In the genomic region with DNA sequence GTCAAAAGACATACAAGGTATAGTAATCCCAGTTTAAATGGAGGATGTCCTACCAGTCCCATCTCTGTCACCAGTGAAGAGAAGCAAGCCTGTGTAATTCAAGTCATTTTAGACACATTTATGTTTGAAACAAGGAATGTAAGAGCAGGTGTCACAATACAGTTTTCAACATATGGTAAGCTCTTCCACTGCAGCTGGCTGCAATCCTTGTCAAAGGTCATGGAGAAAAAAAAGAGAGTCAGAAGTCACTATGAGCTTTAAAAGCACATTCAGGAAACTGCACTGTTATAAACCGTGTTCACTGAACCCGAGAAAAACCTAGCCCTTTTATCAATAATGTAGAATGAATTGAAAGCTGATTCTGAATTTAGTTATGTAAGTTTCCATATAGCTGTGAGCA, we compare ENCODE assay signal across 23 cellular contexts.
"Had no signal": no experiment of that assay in that cellular context is flagged by ENCODE, and none has a peak within 500 bp of the region (broad histone marks: within the 10 kb centered on the region; RNA-seq: fewer than 3 reads in every experiment).

No MANE protein-coding gene starts in this region.

- H3K27me3 Mint-ChIP-seq: activated B cell treated with CpG ODN at 0.5 μM for 24 hours; activated CD4-positive, alpha-beta memory T cell treated with anti-CD3 and anti-CD28 coated beads, Interleukin-2, amount 10 ng/mL, durations not matched to agents 7 days and 5 days; activated CD8-positive, alpha-beta memory T cell treated with anti-CD3 and anti-CD28 coated beads, Interleukin-2, amount 10 ng/mL, durations not matched to agents 7 days and 5 days; activated naive CD8-positive, alpha-beta T cell treated with anti-CD3 and anti-CD28 coated beads for 36 hours; activated T-helper 17 cell treated with anti-CD3 and anti-CD28 coated beads, Interleukin-2, amount 50 U/mL, for 72 hours had no signal

- H3K4me1 ChIP-seq: heart left ventricle, parathyroid adenoma, sigmoid colon had no signal

- H3K27ac Mint-ChIP-seq: activated B cell treated with CpG ODN at 0.5 μM for 24 hours; activated CD4-positive, alpha-beta memory T cell treated with anti-CD3 and anti-CD28 coated beads, Interleukin-2, amount 10 ng/mL, durations not matched to agents 7 days and 5 days; activated CD8-positive, alpha-beta memory T cell treated with anti-CD3 and anti-CD28 coated beads, Interleukin-2, amount 10 ng/mL, durations not matched to agents 7 days and 5 days; activated naive CD8-positive, alpha-beta T cell treated with anti-CD3 and anti-CD28 coated beads for 36 hours; activated T-helper 17 cell treated with anti-CD3 and anti-CD28 coated beads, Interleukin-2, amount 50 U/mL, for 72 hours; natural killer cell; T-helper 2 cell treated with Interferon-gamma antibody and Interleukin-4, amounts not matched to agents 5 μg/mL and 100 μg/mL, for 36 hours had no signal

- DNase-seq: activated B cell treated with CpG ODN at 0.5 μM for 24 hours; activated CD4-positive, alpha-beta memory T cell treated with anti-CD3 and anti-CD28 coated beads, Interleukin-2, amount 10 ng/mL, durations not matched to agents 7 days and 5 days; activated CD4-positive, alpha-beta T cell treated with anti-CD3 and anti-CD28 coated beads for 4 hours; activated CD8-positive, alpha-beta memory T cell treated with anti-CD3 and anti-CD28 coated beads, Interleukin-2, amount 10 ng/mL, durations not matched to agents 7 days and 5 days; activated naive CD4-positive, alpha-beta T cell; activated naive CD8-positive, alpha-beta T cell treated with anti-CD3 and anti-CD28 coated beads for 36 hours; activated T-cell treated with anti-CD3 and anti-CD28 coated beads, Interleukin-2, amount 50 U/mL, for 1 hour; amygdala; body of pancreas; dorsolateral prefrontal cortex; heart left ventricle; left ventricle myocardium superior; mesendoderm; natural killer cell; sigmoid colon; stimulated activated CD8-positive, alpha-beta memory T cell treated with anti-CD3 and anti-CD28 coated beads, Interleukin-4, amount 100 ng/mL, for 48 hours; stimulated activated naive CD4-positive, alpha-beta T cell had no signal

- H3K9me3 Mint-ChIP-seq: activated T-helper 17 cell treated with anti-CD3 and anti-CD28 coated beads, Interleukin-2, amount 50 U/mL, for 72 hours had no signal

- H3K27ac ChIP-seq: body of pancreas, dorsolateral prefrontal cortex, heart left ventricle, neutrophil, parathyroid adenoma, sigmoid colon had no signal

- FAIRE-seq: frontal cortex, TTC549 had no signal

- H3K4me3 Mint-ChIP-seq: activated B cell treated with CpG ODN at 0.5 μM for 24 hours; activated CD4-positive, alpha-beta memory T cell treated with anti-CD3 and anti-CD28 coated beads, Interleukin-2, amount 10 ng/mL, durations not matched to agents 7 days and 5 days; activated CD8-positive, alpha-beta memory T cell treated with anti-CD3 and anti-CD28 coated beads, Interleukin-2, amount 10 ng/mL, durations not matched to agents 7 days and 5 days; activated naive CD8-positive, alpha-beta T cell treated with anti-CD3 and anti-CD28 coated beads for 36 hours; activated T-helper 17 cell treated with anti-CD3 and anti-CD28 coated beads, Interleukin-2, amount 50 U/mL, for 72 hours; natural killer cell; T-helper 2 cell treated with Interferon-gamma antibody and Interleukin-4, amounts not matched to agents 5 μg/mL and 100 μg/mL, for 36 hours had no signal

- H3K4me3 ChIP-seq: body of pancreas, dorsolateral prefrontal cortex, heart left ventricle, sigmoid colon had no signal

- H3K36me3 ChIP-seq: heart left ventricle, neutrophil, sigmoid colon had no signal

- H3K36me3 Mint-ChIP-seq: activated CD8-positive, alpha-beta memory T cell treated with anti-CD3 and anti-CD28 coated beads, Interleukin-2, amount 10 ng/mL, durations not matched to agents 7 days and 5 days; activated naive CD8-positive, alpha-beta T cell treated with anti-CD3 and anti-CD28 coated beads for 36 hours; natural killer cell had no signal

- H3K9me3 ChIP-seq: body of pancreas, neutrophil, sigmoid colon had no signal

- H3K27me3 ChIP-seq: body of pancreas, dorsolateral prefrontal cortex, heart left ventricle, neutrophil, sigmoid colon had no signal

- H3K4me1 Mint-ChIP-seq: activated B cell treated with CpG ODN at 0.5 μM for 24 hours; activated CD4-positive, alpha-beta memory T cell treated with anti-CD3 and anti-CD28 coated beads, Interleukin-2, amount 10 ng/mL, durations not matched to agents 7 days and 5 days; activated CD8-positive, alpha-beta memory T cell treated with anti-CD3 and anti-CD28 coated beads, Interleukin-2, amount 10 ng/mL, durations not matched to agents 7 days and 5 days; activated naive CD8-positive, alpha-beta T cell treated with anti-CD3 and anti-CD28 coated beads for 36 hours; activated T-helper 17 cell treated with anti-CD3 and anti-CD28 coated beads, Interleukin-2, amount 50 U/mL, for 72 hours; natural killer cell had no signal

- ATAC-seq: activated CD8-positive, alpha-beta memory T cell treated with anti-CD3 and anti-CD28 coated beads, Interleukin-2, amount 10 ng/mL, durations not matched to agents 7 days and 5 days; activated T-helper 17 cell treated with anti-CD3 and anti-CD28 coated beads, Interleukin-2, amount 50 U/mL, for 72 hours; body of pancreas; heart left ventricle; left ventricle myocardium superior; natural killer cell had no signal
